In the genomic region with DNA sequence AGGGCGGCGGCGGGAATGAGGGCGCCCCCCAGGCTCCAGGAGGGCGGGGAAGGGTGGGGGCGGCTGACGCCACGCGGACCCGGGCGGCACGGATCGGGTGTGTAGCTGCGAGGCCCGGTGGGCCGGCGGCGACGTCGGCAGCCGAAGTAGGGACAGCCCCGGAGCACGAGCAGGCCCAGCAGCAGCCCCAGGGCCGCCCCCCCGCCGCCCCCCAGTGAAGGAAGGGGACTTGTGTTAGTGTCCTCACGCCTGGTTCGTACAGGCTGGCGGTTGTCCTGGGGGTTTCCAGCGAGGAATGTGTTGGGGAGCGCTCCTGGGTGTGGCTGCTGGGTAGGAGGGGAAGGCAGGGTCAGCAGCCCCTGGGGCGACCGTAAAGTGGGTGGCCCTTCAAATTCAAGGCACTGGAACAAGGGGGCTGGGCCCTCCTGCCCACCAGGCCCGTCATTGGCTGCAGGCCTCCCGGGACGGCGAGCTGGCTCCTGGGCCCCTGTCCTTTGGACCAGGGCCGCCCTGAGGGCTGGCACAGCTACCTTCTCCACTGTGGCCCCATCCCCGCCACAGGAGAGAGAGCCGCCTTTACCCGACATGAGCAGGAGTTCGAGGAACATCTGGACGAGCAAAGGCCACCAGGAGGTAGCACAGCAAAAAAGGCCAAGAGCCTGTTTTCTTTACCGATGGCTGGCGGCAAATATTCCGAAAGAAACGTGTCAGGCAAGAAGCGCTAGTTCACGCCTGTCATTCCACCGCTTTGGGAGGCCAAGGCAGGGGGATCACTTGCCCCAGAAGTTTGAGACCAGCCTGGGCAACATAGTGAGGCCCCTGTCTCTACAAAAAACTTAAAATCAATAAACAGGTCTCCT, we compare ENCODE assay signal across 8 cellular contexts. TPM values are rescaled to one million over a fixed set of nuclear protein-coding genes. Genes with fewer than 3 reads are reported as not detected.
A peak's percentile ranks its signal among the peaks of the same experiment; 100 is the strongest.
DNase-seq lines count a peak whose midpoint lies in the region; ATAC-seq and TF ChIP-seq lines count a peak whose summit lies in the region.

No MANE protein-coding gene starts in this region.

- peak overlapping the region; percentile 86 for H3K27ac Mint-ChIP-seq in activated CD8-positive, alpha-beta T cell treated with anti-CD3 and anti-CD28 coated beads for 36 hours

- peaks cover 10% of the 10 kb centered on the region for H3K4me1 Mint-ChIP-seq in activated CD8-positive, alpha-beta T cell treated with anti-CD3 and anti-CD28 coated beads for 36 hours (ENCODE audit: low read depth)

- CTCF ChIA-PET in activated CD8-positive, alpha-beta T cell treated with anti-CD3 and anti-CD28 coated beads for 36 hours (lab: Charles Lee) = interaction anchor here (0.7 to 1.4 kb wide), 3 partner anchors 20 to 152 kb away, joined by 3 to 4 read pairs (median 4); no protein-coding TSS in a partner anchor

- in situ Hi-C loops in GM13976 (cut with MboI; ENCODE audit: low sequenced_read_pairs, unreplicated experiment) = loop anchor here (10.0 kb wide), 1 partner anchor 155 kb away; a partner anchor contains a TSS

- POLR2A ChIA-PET in activated CD8-positive, alpha-beta T cell treated with anti-CD3 and anti-CD28 coated beads for 36 hours (lab: Charles Lee) = interaction anchor here (0.6 to 0.9 kb wide), 2 partner anchors 117 to 127 kb away, joined by 4 to 5 read pairs; no protein-coding TSS in a partner anchor

- no peak for TF ChIP-seq CTCF in activated CD8-positive, alpha-beta T cell treated with anti-CD3 and anti-CD28 coated beads for 36 hours (IDR thresholded peaks at IDR 0.05)
- TF ChIP-seq CTCF in prostate gland (IDR thresholded peaks at IDR 0.05) = no peak
- TF ChIP-seq CTCF in GM13976 (IDR thresholded peaks at IDR 0.05; ENCODE audit: borderline replicate concordance, control extremely low read depth, extremely low read depth, insufficient read depth, missing control alignments) = no peak

- peaks cover 0 to 9% of the 10 kb centered on the region in 2 donors for H3K36me3 ChIP-seq in prostate gland

- H3K4me1 ChIP-seq in prostate gland (replicated peaks) = no peaks in the 10 kb centered on the region

- no peak for ATAC-seq in activated CD8-positive, alpha-beta T cell treated with anti-CD3 and anti-CD28 coated beads for 36 hours
- ATAC-seq in Right ventricle myocardium superior (ENCODE audit: poor library complexity) = peak; percentile 5

- H3K27me3 Mint-ChIP-seq in activated CD8-positive, alpha-beta T cell treated with anti-CD3 and anti-CD28 coated beads for 36 hours = no peaks in the 10 kb centered on the region

- H3K4me3 ChIP-seq in prostate gland = peak overlapping the region; percentile 76 to 90

- H3K9me3 Mint-ChIP-seq in activated CD8-positive, alpha-beta T cell treated with anti-CD3 and anti-CD28 coated beads for 36 hours = no peaks in the 10 kb centered on the region

- peak overlapping the region; percentile 77 for H3K4me3 Mint-ChIP-seq in activated CD8-positive, alpha-beta T cell treated with anti-CD3 and anti-CD28 coated beads for 36 hours

- DNase-seq in NCI-H82 (lab: John Stamatoyannopoulos, UW) (peak; percentile 40), NCI-H82 treated with DMSO at 0.1 percent for 48 hours (lab: John Stamatoyannopoulos, UW; ENCODE audit: unreplicated experiment) (no peak), HUDEP-2 (lab: John Stamatoyannopoulos, UW; ENCODE audit: unreplicated experiment in 76 of 76) (peak in 40 of 76 experiments; percentile 11 to 63 (median 40)), Right ventricle myocardium superior (peak; percentile 70), prostate gland (ENCODE audit: low spot score) (no peak), cerebellar nuclear complex (lab: John Stamatoyannopoulos, UW) (no peak), GM13976 (ENCODE audit: low spot score) (no peak)
- DNase-seq in activated CD8-positive, alpha-beta T cell treated with anti-CD3 and anti-CD28 coated beads for 36 hours = peak; percentile 55

- peak overlapping the region; percentile 88 to 96 for H3K27ac ChIP-seq in prostate gland

- WGBS in prostate gland = 7% methylated on average over 40 of the region's 50 CpGs

- no peak for TF ChIP-seq POLR2A in prostate gland (IDR thresholded peaks at IDR 0.05)

- peaks cover 7% of the 10 kb centered on the region for H3K36me3 Mint-ChIP-seq in activated CD8-positive, alpha-beta T cell treated with anti-CD3 and anti-CD28 coated beads for 36 hours (ENCODE audit: low read depth)

- no peaks in the 10 kb centered on the region for H3K27me3 ChIP-seq in prostate gland (replicated peaks; ENCODE audit: insufficient read depth)

- H3K9me3 ChIP-seq in prostate gland = no peaks in the 10 kb centered on the region

- intact Hi-C loops in activated CD8-positive, alpha-beta T cell treated with anti-CD3 and anti-CD28 coated beads for 36 hours (cut with micrococcal nuclease) = loop anchor here (5.0 kb wide), 2 partner anchors 32 to 152 kb away; no protein-coding TSS in a partner anchor
- intact Hi-C loops in Right ventricle myocardium superior (cut with DNase I) = loop anchor here (5.0 to 10.0 kb wide), 3 partner anchors 32 to 325 kb away; no protein-coding TSS in a partner anchor
- intact Hi-C loops in prostate gland (cut with DNase I) = loop anchor here (5.0 to 10.0 kb wide), 3 partner anchors 32 to 515 kb away; no protein-coding TSS in a partner anchor

RNA-seq across cellular contexts. Expression of a gene that starts 0.8 kb away (rescaled TPM):
- 10 to 100 TPM; 24.4 to 25.9 TPM for total RNA-seq in activated CD8-positive, alpha-beta T cell treated with anti-CD3 and anti-CD28 coated beads for 36 hours
- total RNA-seq in Right ventricle myocardium superior = 16.4 TPM
- total RNA-seq in prostate gland = 10 to 100 TPM; 44.7 to 65.1 TPM

RNA-seq across cellular contexts. Expression of a gene that starts 24.4 kb away (rescaled TPM):
- 1 to 10 TPM; 6.0 to 6.2 TPM for total RNA-seq in activated CD8-positive, alpha-beta T cell treated with anti-CD3 and anti-CD28 coated beads for 36 hours
- total RNA-seq in Right ventricle myocardium superior = 30.8 TPM
- 10 to 100 TPM; 24.5 to 55.2 TPM for total RNA-seq in prostate gland

Comparison
In these comparisons a context has a peak if more than half of its experiments do, and no peak if none do; other contexts are left out.
1. DNase-seq: peak in NCI-H82 (single experiment), HUDEP-2 (40 of 76), activated CD8-positive, alpha-beta T cell treated with anti-CD3 and anti-CD28 coated beads for 36 hours (single experiment) and Right ventricle myocardium superior (single experiment); none in NCI-H82 treated with DMSO at 0.1 percent for 48 hours (single experiment), prostate gland (single experiment), cerebellar nuclear complex (0 of 2) and GM13976 (single experiment).